Comparison of ENCODE assay signal across 9 cellular contexts in the genomic region with DNA sequence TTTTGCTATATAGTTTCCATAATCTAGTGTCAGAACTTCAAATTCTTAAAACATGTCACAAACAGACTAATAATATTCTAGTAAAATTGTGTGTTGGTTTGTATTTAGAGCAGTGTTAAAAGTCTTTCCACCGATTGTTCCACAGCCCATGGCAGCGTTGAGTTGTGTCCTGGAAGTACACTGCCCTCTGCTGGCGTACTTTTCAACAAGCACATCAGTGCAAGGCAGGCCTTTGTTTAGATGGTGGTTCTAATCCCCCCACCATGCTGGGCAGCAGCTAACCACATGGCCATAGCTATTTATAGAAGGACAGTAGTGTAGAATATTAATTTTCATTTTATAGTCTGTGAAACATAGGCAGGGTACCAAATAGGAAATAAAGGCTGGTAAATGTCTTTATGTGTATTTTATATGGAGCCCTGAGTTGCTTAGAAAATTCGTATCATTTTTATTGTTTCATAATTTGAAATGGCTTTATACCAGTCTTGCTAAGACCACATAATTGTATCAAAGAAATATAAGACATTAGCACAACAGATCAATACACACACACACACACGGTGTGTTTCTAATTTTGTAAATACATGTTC.
A peak's percentile ranks its signal among the peaks of the same experiment; 100 is the strongest.
DNase-seq lines count a peak whose midpoint lies in the region; ATAC-seq and TF ChIP-seq lines count a peak whose summit lies in the region.
"Had no signal": no experiment of that assay in that cellular context is flagged by ENCODE, and none has a peak within 500 bp of the region (broad histone marks: within the 10 kb centered on the region; RNA-seq: fewer than 3 reads in every experiment).

No MANE protein-coding gene starts in this region.

- ATAC-seq in GM19395 (IDR thresholded peaks at IDR 0.05; ENCODE audit: unreplicated experiment) = peak; percentile 96
- ATAC-seq in HG03442 (IDR thresholded peaks at IDR 0.05; ENCODE audit: unreplicated experiment) = peak; percentile 96
- ATAC-seq in lung (ENCODE audit: insufficient read depth, low FRiP score) = peak; percentile 86

- 37 to 38% methylated on average over 5 of the region's 5 CpGs for WGBS in lung, 2 donors

- H3K9me3 ChIP-seq in lung (ENCODE audit: control insufficient read depth in 2 of 2, insufficient read depth in 1 of 2, low read length in 1 of 2) = peaks cover 0 to 7% of the 10 kb centered on the region in 2 donors

- no peaks in the 10 kb centered on the region for H3K36me3 ChIP-seq in lung (ENCODE audit: control insufficient read depth in 2 of 2, insufficient read depth in 2 of 2, low read length in 2 of 2)

- H3K4me1 ChIP-seq in lung (ENCODE audit: control insufficient read depth in 2 of 2, insufficient read depth in 2 of 2, low read length in 2 of 2) = peaks cover 0 to 2% of the 10 kb centered on the region in 2 donors

- DNase-seq in CMK (ENCODE audit: low read depth) = peak; percentile 47
- peak; percentile 78 to 92 for DNase-seq in NCI-H524 (lab: John Stamatoyannopoulos, UW)
- peak; percentile 4 to 49 for DNase-seq in activated CD4-positive, alpha-beta T cell treated with anti-CD3 and anti-CD28 coated beads, Interleukin-2, amount 50 U/mL, for 24 hours (ENCODE audit: low read depth in 1 of 2, low spot score in 1 of 2)
- peak; percentile 77 for DNase-seq in ecto neural progenitor cell (ENCODE audit: low spot score)
- DNase-seq in lung (ENCODE audit: low spot score) = peak; percentile 71
- peak; percentile 7 to 25 for DNase-seq in stimulated activated CD8-positive, alpha-beta memory T cell treated with anti-CD3 and anti-CD28 coated beads, Interleukin-2, amount 100 ng/mL, for 1 hour (ENCODE audit: low read depth in 2 of 2)
- DNase-seq: activated B cell treated with CpG ODN at 0.5 μM for 24 hours had no signal

- peak; percentile 58 for TF ChIP-seq CTCF in lung (IDR thresholded peaks at IDR 0.05; ENCODE audit: control extremely low read depth, extremely low read depth)

- H3K27me3 ChIP-seq in lung (ENCODE audit: control insufficient read depth, insufficient read depth) = no peaks in the 10 kb centered on the region

- H3K4me3 ChIP-seq in lung = no peak overlapping the region

- H3K27ac ChIP-seq in lung (ENCODE audit: low read depth in 1 of 2, low read length in 1 of 2) = no peak overlapping the region

Comparison
In these comparisons a context has a peak if more than half of its experiments do, and no peak if none do; other contexts are left out.
1. DNase-seq: peak in every context shown above with its lines; median percentile 85 in NCI-H524; 77 in ecto neural progenitor cell; 71 in lung; 47 in CMK; 26 in activated CD4-positive, alpha-beta T cell treated with anti-CD3 and anti-CD28 coated beads, Interleukin-2, amount 50 U/mL, for 24 hours; 16 in stimulated activated CD8-positive, alpha-beta memory T cell treated with anti-CD3 and anti-CD28 coated beads, Interleukin-2, amount 100 ng/mL, for 1 hour.